ENCODE assay signal across 8 cellular contexts in genomic region chr5:150438873-150439546, GRCh38. TPM values are rescaled to one million over a fixed set of nuclear protein-coding genes. Genes with fewer than 3 reads are reported as not detected.
DNase-seq lines count a peak whose midpoint lies in the region; ATAC-seq and TF ChIP-seq lines count a peak whose summit lies in the region.

No MANE protein-coding gene starts in this region.

- no peaks in the 10 kb centered on the region for H3K9me3 ChIP-seq in colonic mucosa

- no peak overlapping the region for H3K9ac ChIP-seq in colonic mucosa (ENCODE audit: low read depth in 2 of 2, low read length in 2 of 2)

- H3K27me3 ChIP-seq in colonic mucosa: no peaks in the 10 kb centered on the region

- ATAC-seq in HG03457 (IDR thresholded peaks at IDR 0.05; ENCODE audit: unreplicated experiment) (no peak), HG02981 (IDR thresholded peaks at IDR 0.05; ENCODE audit: unreplicated experiment) (no peak)

- TF ChIP-seq CTCF in colonic mucosa (IDR thresholded peaks at IDR 0.05): peak; percentile 41

- intact Hi-C loops in colonic mucosa (cut with DNase I): loop anchor here (10.0 kb wide), 2 partner anchors 224 to 304 kb away; no protein-coding TSS in a partner anchor

- peak; percentile 73 for DNase-seq in DMS 273 (lab: John Stamatoyannopoulos, UW; ENCODE audit: unreplicated experiment)
- no peak for DNase-seq in DMS 273 treated with DMSO at 0.1 percent for 48 hours (lab: John Stamatoyannopoulos, UW)
- DNase-seq in M059J (ENCODE audit: low read depth): peak; percentile 63
- no peak for DNase-seq in colonic mucosa
- DNase-seq in retina: peak; percentile 30
- no peak for DNase-seq in activated gamma-delta T cell (lab: John Stamatoyannopoulos, UW)

- H3K4me1 ChIP-seq in colonic mucosa: peaks cover 3% of the 10 kb centered on the region

- no peaks in the 10 kb centered on the region for H3K36me3 ChIP-seq in colonic mucosa

- no peak overlapping the region for H3K27ac ChIP-seq in colonic mucosa

- H3K4me3 ChIP-seq in colonic mucosa: no peak overlapping the region

RNA-seq across cellular contexts. Expression of gene RPS14, which starts 10.5 kb away (rescaled TPM):
- total RNA-seq in M059J (2014; rRNA removed; shearing (Covaris generic)): 1,412 and 1,643 TPM in 2 replicates
- 1,000 to 10,000 TPM; 1,643 to 1,700 TPM for total RNA-seq in colonic mucosa

RNA-seq across cellular contexts. Expression of gene CD74, which starts 26.3 kb away (rescaled TPM):
- 1.8 and 6.0 TPM in 2 replicates for total RNA-seq in M059J (2014; rRNA removed; shearing (Covaris generic))
- total RNA-seq in colonic mucosa: 100 to 1,000 TPM; 200 to 485 TPM

Comparison
In these comparisons a context has a peak if more than half of its experiments do, and no peak if none do; other contexts are left out.
1. DNase-seq: peak in DMS 273 (single experiment), M059J (single experiment) and retina (single experiment); none in DMS 273 treated with DMSO at 0.1 percent for 48 hours (single experiment), colonic mucosa (single experiment) and activated gamma-delta T cell (single experiment).
2. RNA of gene CD74, which starts 26.3 kb away (total RNA-seq): 200 to 485 TPM in colonic mucosa; 1.8 to 6.0 TPM in M059J; every median in the first group is over 10 times any median in the second.